27 cellular contexts compared by ENCODE assay signal in genomic region chr1:979744-980072, GRCh38. TPM values are rescaled to one million over a fixed set of nuclear protein-coding genes. Genes with fewer than 3 reads are reported as not detected.
"Had no signal": no experiment of that assay in that cellular context is flagged by ENCODE, and none has a peak within 500 bp of the region (broad histone marks: within the 10 kb centered on the region; RNA-seq: fewer than 3 reads in every experiment).

No MANE protein-coding gene starts in this region.

- H3K27me3 ChIP-seq: ovary had no signal

- ATAC-seq: foreskin keratinocyte; left lobe of liver; mucosa of descending colon; naive thymus-derived CD4-positive, alpha-beta T cell; stimulated activated effector memory CD8-positive, alpha-beta T cell treated with anti-CD3 and anti-CD28 coated beads, Interleukin-12 subunit alpha, Interleukin-12 subunit beta, amount 100 ng/mL, for 72 hours had no signal

- H3K4me2 ChIP-seq: neural progenitor cell had no signal

- FAIRE-seq: endothelial cell of umbilical vein, kidney had no signal

- H3K4me1 ChIP-seq: foreskin keratinocyte, neural progenitor cell had no signal

- H3K27ac ChIP-seq: coronary artery, esophagus muscularis mucosa, foreskin keratinocyte, neural progenitor cell, ovary, stomach, tibial artery had no signal

- H3K36me3 ChIP-seq: esophagus muscularis mucosa, neural progenitor cell, ovary, stomach, tibial artery had no signal

- H3K9me3 ChIP-seq: esophagus muscularis mucosa, mucosa of descending colon, ovary, stomach, tibial artery had no signal

- H3K4me3 ChIP-seq: coronary artery, esophagus muscularis mucosa, mucosa of descending colon, neural progenitor cell, ovary, stomach, tibial artery had no signal

- DNase-seq: dermis blood vessel endothelial cell; effector memory CD4-positive, alpha-beta T cell; foreskin keratinocyte; glutamatergic neuron; mesenchymal stem cell; nucleus accumbens; retina; stimulated activated CD4-positive, alpha-beta T cell treated with anti-CD3 and anti-CD28 coated beads, Interleukin-2, amount 100 ng/mL, for 24 hours; stimulated activated CD4-positive, alpha-beta T cell treated with anti-CD3 and anti-CD28 coated beads, Interleukin-4, amount 100 ng/mL, for 24 hours; stimulated activated naive CD4-positive, alpha-beta T cell treated with Interleukin-2 at 50 U/mL for 16 hours; stomach; tibial artery had no signal

- H3K9ac ChIP-seq: neural progenitor cell had no signal

- H2AFZ ChIP-seq: neural progenitor cell had no signal

RNA-seq across cellular contexts. Expression of gene PERM1, which starts 2.2 kb away (rescaled TPM):
- total RNA-seq: dermis blood vessel endothelial cell; endothelial cell of umbilical vein; epithelial cell of proximal tubule; foreskin keratinocyte; lung microvascular endothelial cell; naive thymus-derived CD4-positive, alpha-beta T cell; pulmonary artery endothelial cell; sciatic nerve had no signal
- polyA plus RNA-seq: endothelial cell of umbilical vein; foreskin keratinocyte; naive thymus-derived CD4-positive, alpha-beta T cell had no signal

RNA-seq across cellular contexts. Expression of gene PLEKHN1, which starts 13.4 kb away (rescaled TPM):
- total RNA-seq: temporal lobe had no signal
